Comparison of ENCODE assay signal across 1 cellular context in genomic region chr6:116467514-116467913, GRCh38.
TF ChIP-seq lines count a peak whose summit lies in the region.

No MANE protein-coding gene starts in this region.

TF ChIP-seq in K562, 482 proteins besides CTCF, POLR2A, EP300 and RAD21:
- TF ChIP-seq YY1 (IDR thresholded peaks at IDR 0.05; ENCODE audit: borderline replicate concordance in 1 of 3, control insufficient read depth in 1 of 3, extremely low read depth in 1 of 3, insufficient read depth in 3 of 3, insufficient read length in 1 of 3, insufficient replicate concordance in 2 of 3, low read depth in 1 of 3, low read length in 2 of 3) (no peak), ZNF384 (IDR thresholded peaks at IDR 0.05; ENCODE audit: low read depth, low read length) (peak; percentile 44; the same call in 1 of the 2 replicates)
